Comparison of ENCODE assay signal across 19 cellular contexts in the genomic region with DNA sequence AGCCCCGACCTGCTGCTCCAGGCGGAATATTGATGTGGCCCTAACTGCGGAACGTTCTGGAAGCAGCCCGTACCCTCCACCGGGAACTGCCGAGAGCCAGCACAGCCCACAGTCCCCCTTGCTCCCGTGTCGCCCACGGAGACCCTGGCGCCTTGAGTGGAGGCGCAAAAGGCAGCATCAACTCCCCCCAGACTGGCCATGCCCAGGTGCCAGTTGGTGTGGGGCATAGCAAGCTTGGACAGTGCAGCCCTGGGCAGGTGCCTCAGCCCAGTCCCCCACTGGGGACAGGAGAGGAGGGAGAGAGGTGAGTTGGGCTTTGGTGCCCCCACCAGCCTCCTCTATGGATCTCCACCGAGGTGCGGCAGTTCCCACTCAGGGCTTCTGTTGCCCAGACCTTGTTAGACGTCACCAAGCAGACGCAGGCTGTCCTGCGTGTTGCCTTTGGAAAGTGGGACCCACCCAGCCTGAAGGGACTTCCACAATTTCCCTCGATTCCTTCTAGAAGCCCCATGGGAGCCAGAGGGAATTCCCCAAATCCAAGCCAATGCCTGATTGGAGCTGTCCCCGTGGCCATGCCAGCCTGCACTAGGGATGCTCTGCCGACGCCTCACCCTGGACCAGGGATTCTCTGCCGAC.
"Had no signal": no experiment of that assay in that cellular context is flagged by ENCODE, and none has a peak within 500 bp of the region (broad histone marks: within the 10 kb centered on the region; RNA-seq: fewer than 3 reads in every experiment).

No MANE protein-coding gene starts in this region.

- H3K4me3 ChIP-seq: body of pancreas, colonic mucosa, ovary, suprapubic skin, upper lobe of left lung had no signal

- H3K36me3 ChIP-seq: colonic mucosa, lower lobe of right lung, ovary, suprapubic skin, upper lobe of left lung had no signal

- H3K27ac ChIP-seq: body of pancreas, colonic mucosa, foreskin keratinocyte, ovary, suprapubic skin had no signal

- ATAC-seq: body of pancreas; stimulated activated naive CD8-positive, alpha-beta T cell treated with anti-CD3 and anti-CD28 coated beads, Interleukin-15, Interleukin-2, amounts not matched to agents 100 U/mL and 50 U/mL, for 24 hours had no signal

- H3K4me1 ChIP-seq: foreskin keratinocyte had no signal

- DNase-seq: activated CD4-positive, alpha-beta T cell treated with anti-CD3 and anti-CD28 coated beads, Interleukin-2, amount 50 U/mL, for 4 hours; activated gamma-delta T cell treated with Interleukin-2 at 50 U/mL for 16 hours; activated naive CD8-positive, alpha-beta T cell treated with anti-CD3 and anti-CD28 coated beads for 36 hours; activated T-cell treated with anti-CD3 and anti-CD28 coated beads, Interleukin-2, amount 50 U/mL, for 24 hours; amygdala; body of pancreas; central memory CD4-positive, alpha-beta T cell; colonic mucosa; foreskin keratinocyte; immature natural killer cell; lower lobe of right lung; stimulated activated CD4-positive, alpha-beta T cell treated with anti-CD3 and anti-CD28 coated beads, Interleukin-15, amount 100 ng/mL, for 24 hours; stimulated activated CD4-positive, alpha-beta T cell treated with anti-CD3 and anti-CD28 coated beads, Interleukin-4, amount 100 ng/mL, for 1 hour; T-helper 1 cell; T1000 had no signal

- H3K27me3 ChIP-seq: body of pancreas, colonic mucosa, ovary had no signal

- H3K9me3 ChIP-seq: body of pancreas, colonic mucosa, lower lobe of right lung, ovary, suprapubic skin, upper lobe of left lung had no signal
